Comparison of ENCODE assay signal across 1 cellular context in the genomic region with DNA sequence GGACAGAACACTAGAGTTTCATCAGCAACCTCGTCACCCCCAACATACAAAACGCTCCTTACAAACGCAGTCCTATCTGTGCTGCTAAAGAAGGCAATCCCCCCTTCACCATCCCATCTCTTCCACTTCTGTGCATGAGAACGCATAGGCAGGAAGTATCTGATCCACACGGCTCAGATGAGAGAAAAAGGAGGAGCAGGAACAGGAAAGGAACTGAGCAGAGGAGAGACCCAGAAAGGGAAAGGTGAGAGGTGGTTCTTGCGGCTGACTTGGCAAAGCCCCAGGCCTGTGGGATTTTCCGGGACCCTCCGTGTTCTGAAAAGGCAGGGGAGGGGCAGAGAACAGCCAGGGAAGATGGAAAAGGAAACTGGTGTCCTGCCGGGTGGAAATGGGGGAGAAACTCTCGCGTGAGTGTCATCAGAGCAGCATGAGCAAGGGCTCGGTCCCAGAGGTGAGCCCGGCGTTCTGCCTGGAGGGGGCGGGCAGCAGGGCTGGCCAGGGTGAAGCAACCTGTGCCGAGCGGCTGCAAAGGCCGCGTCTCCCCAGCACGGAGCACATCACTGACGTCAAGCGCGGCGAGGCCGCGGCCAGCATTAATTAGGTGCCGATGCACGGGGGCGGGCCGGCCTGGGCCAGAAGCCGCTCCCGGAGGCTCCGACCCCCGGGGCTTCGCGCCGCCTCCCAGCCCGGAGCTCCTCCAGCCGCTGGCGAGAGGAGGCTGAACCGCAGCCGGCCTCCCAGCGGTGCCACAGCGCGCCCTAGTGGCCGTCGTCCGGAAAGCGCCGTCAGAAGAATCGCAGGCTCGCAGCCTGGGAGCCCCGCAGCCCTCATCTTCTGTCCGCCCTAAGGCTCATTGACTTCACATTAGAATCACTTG.
TF ChIP-seq lines count a peak whose summit lies in the region.

No MANE protein-coding gene starts in this region.

TF ChIP-seq in Ishikawa, 13 proteins besides CTCF, POLR2A, EP300 and RAD21 (continued from another document):
- TF ChIP-seq, protein P1, sequence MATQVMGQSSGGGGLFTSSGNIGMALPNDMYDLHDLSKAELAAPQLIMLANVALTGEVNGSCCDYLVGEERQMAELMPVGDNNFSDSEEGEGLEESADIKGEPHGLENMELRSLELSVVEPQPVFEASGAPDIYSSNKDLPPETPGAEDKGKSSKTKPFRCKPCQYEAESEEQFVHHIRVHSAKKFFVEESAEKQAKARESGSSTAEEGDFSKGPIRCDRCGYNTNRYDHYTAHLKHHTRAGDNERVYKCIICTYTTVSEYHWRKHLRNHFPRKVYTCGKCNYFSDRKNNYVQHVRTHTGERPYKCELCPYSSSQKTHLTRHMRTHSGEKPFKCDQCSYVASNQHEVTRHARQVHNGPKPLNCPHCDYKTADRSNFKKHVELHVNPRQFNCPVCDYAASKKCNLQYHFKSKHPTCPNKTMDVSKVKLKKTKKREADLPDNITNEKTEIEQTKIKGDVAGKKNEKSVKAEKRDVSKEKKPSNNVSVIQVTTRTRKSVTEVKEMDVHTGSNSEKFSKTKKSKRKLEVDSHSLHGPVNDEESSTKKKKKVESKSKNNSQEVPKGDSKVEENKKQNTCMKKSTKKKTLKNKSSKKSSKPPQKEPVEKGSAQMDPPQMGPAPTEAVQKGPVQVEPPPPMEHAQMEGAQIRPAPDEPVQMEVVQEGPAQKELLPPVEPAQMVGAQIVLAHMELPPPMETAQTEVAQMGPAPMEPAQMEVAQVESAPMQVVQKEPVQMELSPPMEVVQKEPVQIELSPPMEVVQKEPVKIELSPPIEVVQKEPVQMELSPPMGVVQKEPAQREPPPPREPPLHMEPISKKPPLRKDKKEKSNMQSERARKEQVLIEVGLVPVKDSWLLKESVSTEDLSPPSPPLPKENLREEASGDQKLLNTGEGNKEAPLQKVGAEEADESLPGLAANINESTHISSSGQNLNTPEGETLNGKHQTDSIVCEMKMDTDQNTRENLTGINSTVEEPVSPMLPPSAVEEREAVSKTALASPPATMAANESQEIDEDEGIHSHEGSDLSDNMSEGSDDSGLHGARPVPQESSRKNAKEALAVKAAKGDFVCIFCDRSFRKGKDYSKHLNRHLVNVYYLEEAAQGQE (IDR thresholded peaks at IDR 0.05; ENCODE audit: low read depth): no peak
- TF ChIP-seq USF1 (IDR thresholded peaks at IDR 0.05): no peak
- peak; percentile 88 for TF ChIP-seq ZBTB7A (IDR thresholded peaks at IDR 0.05; ENCODE audit: low read depth)
- TF ChIP-seq YY1 (IDR thresholded peaks at IDR 0.05; ENCODE audit: low read depth): no peak; the same call in 1 of the 2 replicates
- TF ChIP-seq TEAD4 (IDR thresholded peaks at IDR 0.05): peak; percentile 8; the same call in 1 of the 2 replicates
- TF ChIP-seq FOXM1 (IDR thresholded peaks at IDR 0.05; ENCODE audit: borderline replicate concordance, low read depth): no peak
- TF ChIP-seq NFIC (IDR thresholded peaks at IDR 0.05): peak; percentile 62
- peak; percentile 86 for TF ChIP-seq TCF12 (IDR thresholded peaks at IDR 0.05; ENCODE audit: low read depth)
- TF ChIP-seq CEBPB (IDR thresholded peaks at IDR 0.05): peak; percentile 59; the same call in 1 of the 2 replicates
- no peak for TF ChIP-seq CREB1 (IDR thresholded peaks at IDR 0.05; ENCODE audit: low read depth)
